ENCODE assay signal across 14 cellular contexts in genomic region chr1:105556266-105556665, GRCh38.
DNase-seq lines count a peak whose midpoint lies in the region; ATAC-seq, FAIRE-seq and TF ChIP-seq lines count a peak whose summit lies in the region.
"Had no signal": no experiment of that assay in that cellular context is flagged by ENCODE, and none has a peak within 500 bp of the region (broad histone marks: within the 10 kb centered on the region; RNA-seq: fewer than 3 reads in every experiment).

No MANE protein-coding gene starts in this region.

- no peaks in the 10 kb centered on the region for H3K9me2 ChIP-seq in SU-DHL-6 (replicated peaks; ENCODE audit: insufficient read depth, low read length)

- no peak for TF ChIP-seq POLR2A in H54 (IDR thresholded peaks at IDR 0.05; ENCODE audit: low read depth, low read length)

- H3K79me2 ChIP-seq in SU-DHL-6 (ENCODE audit: insufficient read depth, low read length), result no peaks in the 10 kb centered on the region

- no peak overlapping the region for H3K27ac ChIP-seq in SU-DHL-6 (ENCODE audit: low read depth, low read length)

- ATAC-seq in GM21619 (IDR thresholded peaks at IDR 0.05; ENCODE audit: unreplicated experiment), result no peak
- no peak for ATAC-seq in esophagus mucosa
- ATAC-seq: CD8-positive, alpha-beta T cell had no signal

- peak; percentile 66 for FAIRE-seq in H54 (lab: Jason Lieb, UNC)
- FAIRE-seq: GM19239 had no signal

- H3K4me3 ChIP-seq in SU-DHL-6 (ENCODE audit: insufficient read depth, low read length, poor library complexity, severe bottlenecking), result no peak overlapping the region

- peak overlapping the region; percentile 68 for H2AFZ ChIP-seq in SU-DHL-6 (ENCODE audit: low read depth, low read length, severe bottlenecking)

- no peaks in the 10 kb centered on the region for H3K36me3 ChIP-seq in SU-DHL-6 (ENCODE audit: low read length)

- no peak overlapping the region for H3K9ac ChIP-seq in SU-DHL-6 (ENCODE audit: low read length)

- H3K9me3 ChIP-seq in SU-DHL-6 (ENCODE audit: insufficient read depth, low read length), result 0 out of 2 replicates have a peak, but pooled peaks cover 6% of the 10 kb centered on the region

- 0 out of 2 replicates have a peak, but pooled peaks cover 3% of the 10 kb centered on the region for H3F3A ChIP-seq in SU-DHL-6 (ENCODE audit: insufficient read depth)

- H4K20me1 ChIP-seq in SU-DHL-6 (ENCODE audit: low read depth, low read length), result no peaks in the 10 kb centered on the region

- DNase-seq in H54 (ENCODE audit: insufficient read length, low spot score) (no peak), renal cortical epithelial cell (ENCODE audit: low read depth) (peak; percentile 29), midbrain (lab: John Stamatoyannopoulos, UW) (no peak)
- DNase-seq: CD8-positive, alpha-beta T cell; COR-L47; DMS53; GF-D8; H9; HFFc6; KBM-7 had no signal

- no peaks in the 10 kb centered on the region for H3K27me3 ChIP-seq in SU-DHL-6 (ENCODE audit: low read length)

- no peak overlapping the region for H3K4me2 ChIP-seq in SU-DHL-6 (ENCODE audit: low read depth, low read length, poor library complexity, severe bottlenecking)

- no peak for TF ChIP-seq CTCF in SU-DHL-6 (IDR thresholded peaks at IDR 0.05; ENCODE audit: insufficient read depth, low read length, poor library complexity, severe bottlenecking)
